1 cellular context compared by ENCODE assay signal in genomic region chr5:119411935-119412623, GRCh38.
TF ChIP-seq lines count a peak whose summit lies in the region.

No MANE protein-coding gene starts in this region.

TF ChIP-seq in endothelial cell of umbilical vein, 7 proteins besides CTCF, POLR2A, EP300 and RAD21:
- TF ChIP-seq JUN (IDR thresholded peaks at IDR 0.05; ENCODE audit: borderline replicate concordance, insufficient read depth, insufficient read length, low read depth) (no peak), POLR2AphosphoS5 (IDR thresholded peaks at IDR 0.05; ENCODE audit: insufficient read depth, low read depth, low read length) (no peak), FOS (IDR thresholded peaks at IDR 0.05; ENCODE audit: borderline replicate concordance, insufficient read depth, low read length) (no peak), EZH2 (IDR thresholded peaks at IDR 0.05; ENCODE audit: borderline replicate concordance, low read depth, low read length, severe bottlenecking) (no peak), MYC (IDR thresholded peaks at IDR 0.05; ENCODE audit: low read depth, low read length) (no peak), GATA2 (IDR thresholded peaks at IDR 0.05; ENCODE audit: insufficient read depth, insufficient read length, low read depth, low read length) (no peak)
- TF ChIP-seq, protein P1, sequence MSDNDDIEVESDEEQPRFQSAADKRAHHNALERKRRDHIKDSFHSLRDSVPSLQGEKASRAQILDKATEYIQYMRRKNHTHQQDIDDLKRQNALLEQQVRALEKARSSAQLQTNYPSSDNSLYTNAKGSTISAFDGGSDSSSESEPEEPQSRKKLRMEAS (IDR thresholded peaks at IDR 0.05; ENCODE audit: insufficient read depth, insufficient read length): no peak
